8 cellular contexts compared by ENCODE assay signal in the genomic region with DNA sequence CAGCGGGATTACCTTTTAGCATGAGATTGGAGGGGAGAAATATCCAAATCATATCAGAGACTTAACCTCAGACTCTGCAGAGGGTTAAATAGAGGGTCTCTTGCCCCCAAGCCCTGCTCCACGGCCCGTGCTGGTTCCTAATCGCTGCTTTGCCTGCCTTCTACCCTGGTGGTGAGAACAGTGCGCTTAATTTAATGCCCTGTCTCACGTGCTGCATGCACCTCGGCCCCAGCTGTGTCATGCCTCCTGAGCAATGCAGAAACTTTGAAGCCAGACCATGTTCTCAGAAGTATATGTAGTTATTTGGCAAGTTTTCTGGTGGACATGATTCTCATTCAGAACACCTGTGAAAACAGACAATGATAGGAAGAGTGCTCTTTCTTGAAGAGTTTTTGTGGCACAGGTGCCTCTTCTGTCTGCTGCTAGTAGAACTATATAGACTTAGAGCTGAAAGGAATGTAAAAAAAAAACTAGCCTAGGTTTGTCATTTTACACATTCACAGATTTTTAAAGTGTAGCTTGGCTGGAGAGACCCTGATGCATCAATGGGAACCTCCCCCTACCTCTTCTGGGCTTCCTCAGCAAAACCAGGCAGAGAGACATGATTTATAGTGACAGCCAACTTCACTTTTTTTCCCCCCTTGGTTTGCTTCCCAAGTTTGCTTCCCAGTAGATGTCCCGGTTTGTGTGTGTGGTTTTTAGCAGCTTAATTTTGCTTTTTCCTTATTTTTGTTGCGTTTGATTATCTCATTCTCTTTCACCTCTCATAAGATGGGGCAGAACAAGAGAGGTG. TPM values are rescaled to one million over a fixed set of nuclear protein-coding genes. Genes with fewer than 3 reads are reported as not detected.
DNase-seq lines count a peak whose midpoint lies in the region; ATAC-seq and TF ChIP-seq lines count a peak whose summit lies in the region.

No MANE protein-coding gene starts in this region.

- no peaks in the 10 kb centered on the region for H3K27me3 Mint-ChIP-seq in activated naive CD4-positive, alpha-beta T cell treated with anti-CD3 and anti-CD28 coated beads for 36 hours (ENCODE audit: low read depth)

- no TSS peak for BruUV-seq in OCI-LY7 (replicated peaks; lab: Mats Ljungman, UMichigan)

- peak overlapping the region; percentile 96 for H3K4me3 Mint-ChIP-seq in activated naive CD4-positive, alpha-beta T cell treated with anti-CD3 and anti-CD28 coated beads for 36 hours

- H4K20me1 ChIP-seq in OCI-LY7 (ENCODE audit: insufficient read depth, low read length): peaks cover 36% of the 10 kb centered on the region

- intact Hi-C loops in OCI-LY7 (cut with micrococcal nuclease; ENCODE audit: unreplicated experiment): loop anchor here (5.0 to 10.0 kb wide), 3 partner anchors 444 to 1799 kb away; a partner anchor contains a TSS
- intact Hi-C loops in activated naive CD4-positive, alpha-beta T cell treated with anti-CD3 and anti-CD28 coated beads for 36 hours (cut with micrococcal nuclease): loop anchor here (1.0 to 10.0 kb wide), 6 partner anchors 9 to 1959 kb away; a partner anchor contains a TSS

- peak overlapping the region; percentile 90 for H3K27ac ChIP-seq in OCI-LY7 (ENCODE audit: low read depth, low read length, poor library complexity, severe bottlenecking)

- H2AFZ ChIP-seq in OCI-LY7 (ENCODE audit: low read length): no peak overlapping the region

- peaks cover 1% of the 10 kb centered on the region for H3K9me3 Mint-ChIP-seq in activated naive CD4-positive, alpha-beta T cell treated with anti-CD3 and anti-CD28 coated beads for 36 hours

- peak overlapping the region; percentile 87 for H3K4me3 ChIP-seq in OCI-LY7 (ENCODE audit: low read depth, low read length, poor library complexity, severe bottlenecking)

- DNase-seq in AG08395 (ENCODE audit: low spot score): peak; percentile 23
- peak; percentile 87 for DNase-seq in OCI-LY7 (ENCODE audit: low spot score)
- DNase-seq in activated naive CD4-positive, alpha-beta T cell treated with anti-CD3 and anti-CD28 coated beads for 36 hours: peak; percentile 79
- DNase-seq in kidney glomerular epithelial cell (lab: John Stamatoyannopoulos, UW): peak; percentile 46
- peak in 2 of 3 donors; percentile 41 to 44 for DNase-seq in stimulated activated CD4-positive, alpha-beta T cell treated with anti-CD3 and anti-CD28 coated beads, TNF-alpha, amount 100 ng/mL, for 48 hours (ENCODE audit: low read depth in 3 of 3)
- DNase-seq in NCI-H146 treated with DMSO at 0.1 percent for 48 hours (lab: John Stamatoyannopoulos, UW; ENCODE audit: unreplicated experiment): no peak

- H3K4me2 ChIP-seq in OCI-LY7 (ENCODE audit: low read length): peak overlapping the region; percentile 97

- H3K27ac Mint-ChIP-seq in activated naive CD4-positive, alpha-beta T cell treated with anti-CD3 and anti-CD28 coated beads for 36 hours: peak overlapping the region; percentile 94

- CTCF ChIA-PET in OCI-LY7 (lab: Charles Lee; ENCODE audit: unreplicated experiment): no interaction called here
- CTCF ChIA-PET in activated naive CD4-positive, alpha-beta T cell treated with anti-CD3 and anti-CD28 coated beads for 36 hours (lab: Charles Lee): no interaction called here

- peaks cover 72% of the 10 kb centered on the region for H3K4me1 ChIP-seq in OCI-LY7 (ENCODE audit: insufficient read depth, low read length, poor library complexity, severe bottlenecking)

- peaks cover 69% of the 10 kb centered on the region for H3K4me1 Mint-ChIP-seq in activated naive CD4-positive, alpha-beta T cell treated with anti-CD3 and anti-CD28 coated beads for 36 hours (ENCODE audit: low read depth)

- POLR2A ChIA-PET in OCI-LY7 (lab: Charles Lee): interaction anchor here (1.0 to 2.6 kb wide), 6 partner anchors 9 to 41 kb away, joined by 3 to 9 read pairs (median 6); no protein-coding TSS in a partner anchor

- H3K36me3 ChIP-seq in OCI-LY7 (ENCODE audit: insufficient read depth, low read length): peaks cover 37% of the 10 kb centered on the region

- peak; percentile 62 for TF ChIP-seq POLR2A in GM18505 (IDR thresholded peaks at IDR 0.05; ENCODE audit: borderline replicate concordance, extremely low read depth, insufficient read depth, insufficient read length)

- no peaks in the 10 kb centered on the region for H3K9me2 ChIP-seq in OCI-LY7 (ENCODE audit: insufficient read depth, low read length)

- peak; percentile 35 for ATAC-seq in GM18505 (IDR thresholded peaks at IDR 0.05; ENCODE audit: unreplicated experiment)
- ATAC-seq in HG02870 (IDR thresholded peaks at IDR 0.05; ENCODE audit: unreplicated experiment): peak; percentile 31

- H3K79me2 ChIP-seq in OCI-LY7 (ENCODE audit: insufficient read depth, low read depth, low read length): peaks cover 77% of the 10 kb centered on the region

- TF ChIP-seq CTCF in OCI-LY7 (conservative IDR thresholded peaks at IDR 0.05; ENCODE audit: low read length): peak; percentile 39; the same call in 1 of the 2 replicates

- H3K9me3 ChIP-seq in OCI-LY7 (ENCODE audit: low read length): no peaks in the 10 kb centered on the region

- H3K36me3 Mint-ChIP-seq in activated naive CD4-positive, alpha-beta T cell treated with anti-CD3 and anti-CD28 coated beads for 36 hours (ENCODE audit: low read depth): peaks cover 45% of the 10 kb centered on the region

RNA-seq across cellular contexts. Expression of a gene that starts 1.6 kb away (rescaled TPM):
- 19.2 and 28.7 TPM in 2 replicates for total RNA-seq in OCI-LY7 (2014; rRNA removed; shearing (Covaris generic))
- 45.6 and 46.3 TPM in 2 replicates for total RNA-seq in OCI-LY7 (2022)
- total RNA-seq in activated naive CD4-positive, alpha-beta T cell treated with anti-CD3 and anti-CD28 coated beads for 36 hours: 10 to 100 TPM; 46.4 to 48.0 TPM
